Comparison of ENCODE assay signal across 1 cellular context in genomic region chr19:50328257-50329145, GRCh38.
A peak's percentile ranks its signal among the peaks of the same experiment; 100 is the strongest.
TF ChIP-seq lines count a peak whose summit lies in the region.

No MANE protein-coding gene starts in this region.

TF ChIP-seq in HepG2, 621 proteins besides CTCF, POLR2A, EP300 and RAD21 (continues in another document):
- TF ChIP-seq ZNF709 (CRISPR knock-in tag; IDR thresholded peaks at IDR 0.05) (no peak), SALL1 (CRISPR knock-in tag; IDR thresholded peaks at IDR 0.05) (peak; percentile 30; the same call in 1 of the 2 replicates), ZNF160 (CRISPR knock-in tag; IDR thresholded peaks at IDR 0.05) (no peak), ZNF549 (CRISPR knock-in tag; IDR thresholded peaks at IDR 0.05) (no peak), SALL2 (CRISPR knock-in tag; IDR thresholded peaks at IDR 0.05) (peak; percentile 44; the same call in 1 of the 2 replicates), CERS6 (CRISPR knock-in tag; IDR thresholded peaks at IDR 0.05) (no peak), SIX1 (CRISPR knock-in tag; IDR thresholded peaks at IDR 0.05; ENCODE audit: borderline replicate concordance) (no peak), ZNF235 (CRISPR knock-in tag; IDR thresholded peaks at IDR 0.05; ENCODE audit: borderline replicate concordance) (0 out of 2 replicates have a peak, but pooled peaks have one; percentile 32), ZNF263 (CRISPR knock-in tag; IDR thresholded peaks at IDR 0.05) (0 out of 2 replicates have a peak, but pooled peaks have one; percentile 42), MAFF (IDR thresholded peaks at IDR 0.05; ENCODE audit: low read depth, low read length) (no peak), ZNF614 (CRISPR knock-in tag; IDR thresholded peaks at IDR 0.05; ENCODE audit: borderline replicate concordance) (no peak), RBFOX2 (IDR thresholded peaks at IDR 0.05; ENCODE audit: low read depth, low read length) (0 out of 2 replicates have a peak, but pooled peaks have one; percentile 36), NKX3-1 (CRISPR knock-in tag; IDR thresholded peaks at IDR 0.05) (0 out of 2 replicates have a peak, but pooled peaks have one; percentile 44), HNF4G (IDR thresholded peaks at IDR 0.05; ENCODE audit: borderline replicate concordance, low read depth, low read length) (no peak), HNF4G (CRISPR knock-in tag; IDR thresholded peaks at IDR 0.05; ENCODE audit: borderline replicate concordance, low read depth) (no peak), ZC3H13 (CRISPR knock-in tag; IDR thresholded peaks at IDR 0.05) (no peak), HES4 (CRISPR knock-in tag; IDR thresholded peaks at IDR 0.05; ENCODE audit: borderline replicate concordance) (no peak), KDM3A (CRISPR knock-in tag; IDR thresholded peaks at IDR 0.05; ENCODE audit: low read depth) (no peak), MAFG (CRISPR knock-in tag; IDR thresholded peaks at IDR 0.05) (no peak), ZNF333 (CRISPR knock-in tag; IDR thresholded peaks at IDR 0.05; ENCODE audit: borderline replicate concordance) (0 out of 2 replicates have a peak, but pooled peaks have one; percentile 34), RORA (CRISPR knock-in tag; IDR thresholded peaks at IDR 0.05) (no peak), SP2 (CRISPR knock-in tag; IDR thresholded peaks at IDR 0.05) (no peak)
- TF ChIP-seq, protein P1, sequence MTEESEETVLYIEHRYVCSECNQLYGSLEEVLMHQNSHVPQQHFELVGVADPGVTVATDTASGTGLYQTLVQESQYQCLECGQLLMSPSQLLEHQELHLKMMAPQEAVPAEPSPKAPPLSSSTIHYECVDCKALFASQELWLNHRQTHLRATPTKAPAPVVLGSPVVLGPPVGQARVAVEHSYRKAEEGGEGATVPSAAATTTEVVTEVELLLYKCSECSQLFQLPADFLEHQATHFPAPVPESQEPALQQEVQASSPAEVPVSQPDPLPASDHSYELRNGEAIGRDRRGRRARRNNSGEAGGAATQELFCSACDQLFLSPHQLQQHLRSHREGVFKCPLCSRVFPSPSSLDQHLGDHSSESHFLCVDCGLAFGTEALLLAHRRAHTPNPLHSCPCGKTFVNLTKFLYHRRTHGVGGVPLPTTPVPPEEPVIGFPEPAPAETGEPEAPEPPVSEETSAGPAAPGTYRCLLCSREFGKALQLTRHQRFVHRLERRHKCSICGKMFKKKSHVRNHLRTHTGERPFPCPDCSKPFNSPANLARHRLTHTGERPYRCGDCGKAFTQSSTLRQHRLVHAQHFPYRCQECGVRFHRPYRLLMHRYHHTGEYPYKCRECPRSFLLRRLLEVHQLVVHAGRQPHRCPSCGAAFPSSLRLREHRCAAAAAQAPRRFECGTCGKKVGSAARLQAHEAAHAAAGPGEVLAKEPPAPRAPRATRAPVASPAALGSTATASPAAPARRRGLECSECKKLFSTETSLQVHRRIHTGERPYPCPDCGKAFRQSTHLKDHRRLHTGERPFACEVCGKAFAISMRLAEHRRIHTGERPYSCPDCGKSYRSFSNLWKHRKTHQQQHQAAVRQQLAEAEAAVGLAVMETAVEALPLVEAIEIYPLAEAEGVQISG (CRISPR knock-in tag; IDR thresholded peaks at IDR 0.05), result peak; percentile 27; the same call in 1 of the 2 replicates
- TF ChIP-seq, protein P2, sequence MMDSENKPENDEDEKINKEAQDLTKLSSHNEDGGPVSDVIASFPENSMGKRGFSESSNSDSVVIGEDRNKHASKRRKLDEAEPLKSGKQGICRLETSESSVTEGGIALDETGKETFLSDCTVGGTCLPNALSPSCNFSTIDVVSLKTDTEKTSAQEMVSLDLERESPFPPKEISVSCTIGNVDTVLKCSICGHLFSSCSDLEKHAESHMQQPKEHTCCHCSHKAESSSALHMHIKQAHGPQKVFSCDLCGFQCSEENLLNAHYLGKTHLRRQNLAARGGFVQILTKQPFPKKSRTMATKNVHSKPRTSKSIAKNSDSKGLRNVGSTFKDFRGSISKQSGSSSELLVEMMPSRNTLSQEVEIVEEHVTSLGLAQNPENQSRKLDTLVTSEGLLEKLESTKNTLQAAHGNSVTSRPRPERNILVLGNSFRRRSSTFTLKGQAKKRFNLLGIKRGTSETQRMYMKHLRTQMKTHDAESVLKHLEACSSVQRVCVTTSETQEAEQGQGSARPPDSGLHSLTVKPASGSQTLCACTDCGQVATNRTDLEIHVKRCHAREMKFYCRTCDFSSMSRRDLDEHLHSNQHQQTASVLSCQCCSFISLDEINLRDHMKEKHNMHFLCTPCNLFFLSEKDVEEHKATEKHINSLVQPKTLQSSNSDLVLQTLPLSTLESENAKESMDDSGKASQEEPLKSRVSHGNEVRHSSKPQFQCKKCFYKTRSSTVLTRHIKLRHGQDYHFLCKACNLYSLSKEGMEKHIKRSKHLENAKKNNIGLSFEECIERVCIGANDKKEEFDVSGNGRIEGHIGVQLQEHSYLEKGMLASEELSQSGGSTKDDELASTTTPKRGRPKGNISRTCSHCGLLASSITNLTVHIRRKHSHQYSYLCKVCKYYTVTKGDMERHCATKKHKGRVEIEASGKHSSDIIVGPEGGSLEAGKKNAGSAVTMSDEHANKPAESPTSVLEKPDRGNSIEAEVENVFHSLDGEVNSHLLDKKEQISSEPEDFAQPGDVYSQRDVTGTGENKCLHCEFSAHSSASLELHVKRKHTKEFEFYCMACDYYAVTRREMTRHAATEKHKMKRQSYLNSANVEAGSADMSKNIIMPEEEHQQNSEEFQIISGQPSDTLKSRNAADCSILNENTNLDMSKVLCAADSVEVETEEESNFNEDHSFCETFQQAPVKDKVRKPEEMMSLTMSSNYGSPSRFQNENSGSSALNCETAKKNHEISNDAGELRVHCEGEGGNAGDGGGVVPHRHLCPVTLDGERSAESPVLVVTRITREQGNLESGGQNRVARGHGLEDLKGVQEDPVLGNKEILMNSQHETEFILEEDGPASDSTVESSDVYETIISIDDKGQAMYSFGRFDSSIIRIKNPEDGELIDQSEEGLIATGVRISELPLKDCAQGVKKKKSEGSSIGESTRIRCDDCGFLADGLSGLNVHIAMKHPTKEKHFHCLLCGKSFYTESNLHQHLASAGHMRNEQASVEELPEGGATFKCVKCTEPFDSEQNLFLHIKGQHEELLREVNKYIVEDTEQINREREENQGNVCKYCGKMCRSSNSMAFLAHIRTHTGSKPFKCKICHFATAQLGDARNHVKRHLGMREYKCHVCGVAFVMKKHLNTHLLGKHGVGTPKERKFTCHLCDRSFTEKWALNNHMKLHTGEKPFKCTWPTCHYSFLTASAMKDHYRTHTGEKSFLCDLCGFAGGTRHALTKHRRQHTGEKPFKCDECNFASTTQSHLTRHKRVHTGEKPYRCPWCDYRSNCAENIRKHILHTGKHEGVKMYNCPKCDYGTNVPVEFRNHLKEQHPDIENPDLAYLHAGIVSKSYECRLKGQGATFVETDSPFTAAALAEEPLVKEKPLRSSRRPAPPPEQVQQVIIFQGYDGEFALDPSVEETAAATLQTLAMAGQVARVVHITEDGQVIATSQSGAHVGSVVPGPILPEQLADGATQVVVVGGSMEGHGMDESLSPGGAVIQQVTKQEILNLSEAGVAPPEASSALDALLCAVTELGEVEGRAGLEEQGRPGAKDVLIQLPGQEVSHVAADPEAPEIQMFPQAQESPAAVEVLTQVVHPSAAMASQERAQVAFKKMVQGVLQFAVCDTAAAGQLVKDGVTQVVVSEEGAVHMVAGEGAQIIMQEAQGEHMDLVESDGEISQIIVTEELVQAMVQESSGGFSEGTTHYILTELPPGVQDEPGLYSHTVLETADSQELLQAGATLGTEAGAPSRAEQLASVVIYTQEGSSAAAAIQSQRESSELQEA (CRISPR knock-in tag; IDR thresholded peaks at IDR 0.05; ENCODE audit: not compliant biosample characterization), result no peak
- TF ChIP-seq, protein P3, sequence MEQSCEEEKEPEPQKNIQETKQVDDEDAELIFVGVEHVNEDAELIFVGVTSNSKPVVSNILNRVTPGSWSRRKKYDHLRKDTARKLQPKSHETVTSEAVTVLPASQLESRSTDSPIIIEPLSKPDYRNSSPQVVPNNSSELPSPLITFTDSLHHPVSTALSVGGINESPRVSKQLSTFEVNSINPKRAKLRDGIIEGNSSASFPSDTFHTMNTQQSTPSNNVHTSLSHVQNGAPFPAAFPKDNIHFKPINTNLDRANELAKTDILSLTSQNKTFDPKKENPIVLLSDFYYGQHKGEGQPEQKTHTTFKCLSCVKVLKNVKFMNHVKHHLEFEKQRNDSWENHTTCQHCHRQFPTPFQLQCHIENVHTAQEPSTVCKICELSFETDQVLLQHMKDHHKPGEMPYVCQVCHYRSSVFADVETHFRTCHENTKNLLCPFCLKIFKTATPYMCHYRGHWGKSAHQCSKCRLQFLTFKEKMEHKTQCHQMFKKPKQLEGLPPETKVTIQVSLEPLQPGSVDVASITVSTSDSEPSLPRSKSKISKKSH (CRISPR knock-in tag; IDR thresholded peaks at IDR 0.05; ENCODE audit: borderline replicate concordance), result 0 out of 2 replicates have a peak, but pooled peaks have one; percentile 30
- TF ChIP-seq, protein P4, sequence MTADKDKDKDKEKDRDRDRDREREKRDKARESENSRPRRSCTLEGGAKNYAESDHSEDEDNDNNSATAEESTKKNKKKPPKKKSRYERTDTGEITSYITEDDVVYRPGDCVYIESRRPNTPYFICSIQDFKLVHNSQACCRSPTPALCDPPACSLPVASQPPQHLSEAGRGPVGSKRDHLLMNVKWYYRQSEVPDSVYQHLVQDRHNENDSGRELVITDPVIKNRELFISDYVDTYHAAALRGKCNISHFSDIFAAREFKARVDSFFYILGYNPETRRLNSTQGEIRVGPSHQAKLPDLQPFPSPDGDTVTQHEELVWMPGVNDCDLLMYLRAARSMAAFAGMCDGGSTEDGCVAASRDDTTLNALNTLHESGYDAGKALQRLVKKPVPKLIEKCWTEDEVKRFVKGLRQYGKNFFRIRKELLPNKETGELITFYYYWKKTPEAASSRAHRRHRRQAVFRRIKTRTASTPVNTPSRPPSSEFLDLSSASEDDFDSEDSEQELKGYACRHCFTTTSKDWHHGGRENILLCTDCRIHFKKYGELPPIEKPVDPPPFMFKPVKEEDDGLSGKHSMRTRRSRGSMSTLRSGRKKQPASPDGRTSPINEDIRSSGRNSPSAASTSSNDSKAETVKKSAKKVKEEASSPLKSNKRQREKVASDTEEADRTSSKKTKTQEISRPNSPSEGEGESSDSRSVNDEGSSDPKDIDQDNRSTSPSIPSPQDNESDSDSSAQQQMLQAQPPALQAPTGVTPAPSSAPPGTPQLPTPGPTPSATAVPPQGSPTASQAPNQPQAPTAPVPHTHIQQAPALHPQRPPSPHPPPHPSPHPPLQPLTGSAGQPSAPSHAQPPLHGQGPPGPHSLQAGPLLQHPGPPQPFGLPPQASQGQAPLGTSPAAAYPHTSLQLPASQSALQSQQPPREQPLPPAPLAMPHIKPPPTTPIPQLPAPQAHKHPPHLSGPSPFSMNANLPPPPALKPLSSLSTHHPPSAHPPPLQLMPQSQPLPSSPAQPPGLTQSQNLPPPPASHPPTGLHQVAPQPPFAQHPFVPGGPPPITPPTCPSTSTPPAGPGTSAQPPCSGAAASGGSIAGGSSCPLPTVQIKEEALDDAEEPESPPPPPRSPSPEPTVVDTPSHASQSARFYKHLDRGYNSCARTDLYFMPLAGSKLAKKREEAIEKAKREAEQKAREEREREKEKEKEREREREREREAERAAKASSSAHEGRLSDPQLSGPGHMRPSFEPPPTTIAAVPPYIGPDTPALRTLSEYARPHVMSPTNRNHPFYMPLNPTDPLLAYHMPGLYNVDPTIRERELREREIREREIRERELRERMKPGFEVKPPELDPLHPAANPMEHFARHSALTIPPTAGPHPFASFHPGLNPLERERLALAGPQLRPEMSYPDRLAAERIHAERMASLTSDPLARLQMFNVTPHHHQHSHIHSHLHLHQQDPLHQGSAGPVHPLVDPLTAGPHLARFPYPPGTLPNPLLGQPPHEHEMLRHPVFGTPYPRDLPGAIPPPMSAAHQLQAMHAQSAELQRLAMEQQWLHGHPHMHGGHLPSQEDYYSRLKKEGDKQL (CRISPR knock-in tag; IDR thresholded peaks at IDR 0.05; ENCODE audit: low read depth), result no peak
- TF ChIP-seq, protein P5, sequence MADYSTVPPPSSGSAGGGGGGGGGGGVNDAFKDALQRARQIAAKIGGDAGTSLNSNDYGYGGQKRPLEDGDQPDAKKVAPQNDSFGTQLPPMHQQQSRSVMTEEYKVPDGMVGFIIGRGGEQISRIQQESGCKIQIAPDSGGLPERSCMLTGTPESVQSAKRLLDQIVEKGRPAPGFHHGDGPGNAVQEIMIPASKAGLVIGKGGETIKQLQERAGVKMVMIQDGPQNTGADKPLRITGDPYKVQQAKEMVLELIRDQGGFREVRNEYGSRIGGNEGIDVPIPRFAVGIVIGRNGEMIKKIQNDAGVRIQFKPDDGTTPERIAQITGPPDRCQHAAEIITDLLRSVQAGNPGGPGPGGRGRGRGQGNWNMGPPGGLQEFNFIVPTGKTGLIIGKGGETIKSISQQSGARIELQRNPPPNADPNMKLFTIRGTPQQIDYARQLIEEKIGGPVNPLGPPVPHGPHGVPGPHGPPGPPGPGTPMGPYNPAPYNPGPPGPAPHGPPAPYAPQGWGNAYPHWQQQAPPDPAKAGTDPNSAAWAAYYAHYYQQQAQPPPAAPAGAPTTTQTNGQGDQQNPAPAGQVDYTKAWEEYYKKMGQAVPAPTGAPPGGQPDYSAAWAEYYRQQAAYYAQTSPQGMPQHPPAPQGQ (CRISPR knock-in tag; IDR thresholded peaks at IDR 0.05; ENCODE audit: borderline replicate concordance), result no peak
- TF ChIP-seq, protein P6, sequence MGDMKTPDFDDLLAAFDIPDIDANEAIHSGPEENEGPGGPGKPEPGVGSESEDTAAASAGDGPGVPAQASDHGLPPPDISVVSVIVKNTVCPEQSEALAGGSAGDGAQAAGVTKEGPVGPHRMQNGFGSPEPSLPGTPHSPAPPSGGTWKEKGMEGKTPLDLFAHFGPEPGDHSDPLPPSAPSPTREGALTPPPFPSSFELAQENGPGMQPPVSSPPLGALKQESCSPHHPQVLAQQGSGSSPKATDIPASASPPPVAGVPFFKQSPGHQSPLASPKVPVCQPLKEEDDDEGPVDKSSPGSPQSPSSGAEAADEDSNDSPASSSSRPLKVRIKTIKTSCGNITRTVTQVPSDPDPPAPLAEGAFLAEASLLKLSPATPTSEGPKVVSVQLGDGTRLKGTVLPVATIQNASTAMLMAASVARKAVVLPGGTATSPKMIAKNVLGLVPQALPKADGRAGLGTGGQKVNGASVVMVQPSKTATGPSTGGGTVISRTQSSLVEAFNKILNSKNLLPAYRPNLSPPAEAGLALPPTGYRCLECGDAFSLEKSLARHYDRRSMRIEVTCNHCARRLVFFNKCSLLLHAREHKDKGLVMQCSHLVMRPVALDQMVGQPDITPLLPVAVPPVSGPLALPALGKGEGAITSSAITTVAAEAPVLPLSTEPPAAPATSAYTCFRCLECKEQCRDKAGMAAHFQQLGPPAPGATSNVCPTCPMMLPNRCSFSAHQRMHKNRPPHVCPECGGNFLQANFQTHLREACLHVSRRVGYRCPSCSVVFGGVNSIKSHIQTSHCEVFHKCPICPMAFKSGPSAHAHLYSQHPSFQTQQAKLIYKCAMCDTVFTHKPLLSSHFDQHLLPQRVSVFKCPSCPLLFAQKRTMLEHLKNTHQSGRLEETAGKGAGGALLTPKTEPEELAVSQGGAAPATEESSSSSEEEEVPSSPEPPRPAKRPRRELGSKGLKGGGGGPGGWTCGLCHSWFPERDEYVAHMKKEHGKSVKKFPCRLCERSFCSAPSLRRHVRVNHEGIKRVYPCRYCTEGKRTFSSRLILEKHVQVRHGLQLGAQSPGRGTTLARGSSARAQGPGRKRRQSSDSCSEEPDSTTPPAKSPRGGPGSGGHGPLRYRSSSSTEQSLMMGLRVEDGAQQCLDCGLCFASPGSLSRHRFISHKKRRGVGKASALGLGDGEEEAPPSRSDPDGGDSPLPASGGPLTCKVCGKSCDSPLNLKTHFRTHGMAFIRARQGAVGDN (CRISPR knock-in tag; IDR thresholded peaks at IDR 0.05), result peak; percentile 64
